In the genomic region with DNA sequence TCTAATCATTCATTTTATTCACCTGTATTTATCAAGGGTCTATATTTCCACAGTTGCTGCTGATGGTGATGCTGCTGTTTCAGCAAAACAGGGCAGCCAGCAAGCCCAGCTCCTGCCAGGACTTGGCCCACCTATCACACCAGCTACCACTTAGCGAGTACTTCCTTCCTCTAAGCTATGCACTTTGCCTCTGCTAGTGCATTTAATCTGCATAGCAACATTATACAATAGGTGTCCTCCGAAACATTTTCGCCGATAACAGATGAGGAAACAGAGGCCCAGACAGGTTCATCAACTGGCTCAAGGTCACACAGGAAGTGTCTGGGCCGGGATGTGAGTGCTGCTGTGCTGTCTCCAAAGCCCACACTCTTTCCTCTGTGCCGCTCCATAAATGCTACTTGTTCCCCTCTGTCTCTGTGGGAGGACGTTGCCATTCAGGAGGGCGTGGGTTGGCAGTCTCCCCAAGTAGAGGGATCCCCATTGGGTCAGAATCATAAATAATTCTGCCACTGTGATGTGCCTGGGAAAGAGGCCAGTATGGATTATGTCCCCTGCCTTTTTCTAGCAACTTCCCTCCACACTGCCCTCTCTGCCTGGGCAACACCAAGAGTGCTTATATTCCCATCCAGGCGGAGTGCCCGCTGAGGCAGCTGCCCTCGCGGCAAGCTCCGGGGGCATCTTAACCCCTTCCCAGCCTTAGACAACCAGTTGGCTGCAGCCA, we compare ENCODE assay signal across 1 cellular context.
A peak's percentile ranks its signal among the peaks of the same experiment; 100 is the strongest.
TF ChIP-seq lines count a peak whose summit lies in the region.

No MANE protein-coding gene starts in this region.

TF ChIP-seq in K562, 482 proteins besides CTCF, POLR2A, EP300 and RAD21:
- TF ChIP-seq OTX1 (CRISPR knock-in tag; IDR thresholded peaks at IDR 0.05): no peak
- TF ChIP-seq RBM25 (IDR thresholded peaks at IDR 0.05; ENCODE audit: low read depth, low read length, severe bottlenecking): peak; percentile 42
- TF ChIP-seq, protein P1, sequence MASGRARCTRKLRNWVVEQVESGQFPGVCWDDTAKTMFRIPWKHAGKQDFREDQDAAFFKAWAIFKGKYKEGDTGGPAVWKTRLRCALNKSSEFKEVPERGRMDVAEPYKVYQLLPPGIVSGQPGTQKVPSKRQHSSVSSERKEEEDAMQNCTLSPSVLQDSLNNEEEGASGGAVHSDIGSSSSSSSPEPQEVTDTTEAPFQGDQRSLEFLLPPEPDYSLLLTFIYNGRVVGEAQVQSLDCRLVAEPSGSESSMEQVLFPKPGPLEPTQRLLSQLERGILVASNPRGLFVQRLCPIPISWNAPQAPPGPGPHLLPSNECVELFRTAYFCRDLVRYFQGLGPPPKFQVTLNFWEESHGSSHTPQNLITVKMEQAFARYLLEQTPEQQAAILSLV (tag; IDR thresholded peaks at IDR 0.05): no peak
